Comparison of ENCODE assay signal across 8 cellular contexts in the genomic region with DNA sequence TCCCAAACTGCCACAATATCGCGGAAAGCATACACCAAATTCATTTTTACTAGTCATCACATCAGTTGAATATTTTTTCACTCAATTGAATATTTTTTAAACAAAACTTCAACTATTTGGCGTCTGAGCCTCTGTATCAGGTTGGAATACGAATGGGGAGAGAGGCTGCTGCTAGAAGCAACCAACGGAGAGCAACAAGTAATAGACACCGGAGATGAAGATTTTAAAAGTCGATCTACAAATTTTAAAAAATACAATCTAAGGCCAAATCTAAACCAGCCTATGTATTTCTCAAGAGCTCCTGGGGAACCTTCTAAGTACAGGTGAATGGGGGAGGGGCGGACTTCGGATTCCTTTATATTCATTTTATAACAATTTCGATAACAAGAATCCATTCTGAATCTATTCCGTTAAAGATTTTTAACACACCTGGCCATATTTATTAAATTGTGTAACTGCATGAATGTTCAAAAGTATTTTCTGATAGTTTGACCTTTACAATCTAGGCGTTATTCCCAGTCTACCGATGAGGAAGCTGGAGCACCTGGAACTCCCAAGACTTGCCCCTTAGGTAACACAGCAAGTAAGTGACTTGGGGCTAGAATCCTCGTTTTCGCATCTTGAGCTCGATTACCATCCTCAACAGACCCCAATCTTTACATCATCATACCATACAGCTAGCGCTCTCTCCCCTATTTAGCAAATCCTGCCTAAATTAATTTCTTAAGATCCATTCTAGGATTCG. TPM values are rescaled to one million over a fixed set of nuclear protein-coding genes. Genes with fewer than 3 reads are reported as not detected.
DNase-seq lines count a peak whose midpoint lies in the region; ATAC-seq and TF ChIP-seq lines count a peak whose summit lies in the region.

No MANE protein-coding gene starts in this region.

- peaks cover 18% of the 10 kb centered on the region; the same call in 1 of the 2 replicates for H4K20me1 ChIP-seq in BLaER1

- in situ Hi-C loops in brain microvascular endothelial cell (cut with HindIII; ENCODE audit: low pct_ligation_motif_present, low sequenced_read_pairs): no loop called here

- H3K27me3 ChIP-seq in BLaER1 (no peaks in the 10 kb centered on the region), HL-60 (ENCODE audit: insufficient read depth, poor library complexity, severe bottlenecking) (no peaks in the 10 kb centered on the region), brain microvascular endothelial cell (replicated peaks) (no peaks in the 10 kb centered on the region)

- 0 out of 2 replicates have a peak, but pooled peaks cover 5% of the 10 kb centered on the region for H3K36me3 ChIP-seq in BLaER1
- no peaks in the 10 kb centered on the region for H3K36me3 ChIP-seq in brain microvascular endothelial cell (replicated peaks)
- peaks cover 17% of the 10 kb centered on the region for H3K36me3 ChIP-seq in mesodermal cell (ENCODE audit: control insufficient read depth, insufficient read depth, low read length)

- H3K4me3 ChIP-seq in BLaER1 (peak overlapping the region; percentile 80), HL-60 (replicated peaks; ENCODE audit: insufficient read depth, low read length) (peak overlapping the region; percentile 76), brain microvascular endothelial cell (ENCODE audit: low read depth, low read length) (peak overlapping the region; percentile 90), mesodermal cell (ENCODE audit: extremely low read depth, insufficient read depth, low read length, poor library complexity, severe bottlenecking) (peak overlapping the region; percentile 74)

- DNase-seq in HL-60 (ENCODE audit: low read depth in 1 of 2, low spot score in 1 of 2): no peak
- no peak for DNase-seq in brain microvascular endothelial cell
- no peak for DNase-seq in activated gamma-delta T cell (lab: John Stamatoyannopoulos, UW)
- no peak for DNase-seq in stimulated activated naive CD4-positive, alpha-beta T cell (lab: John Stamatoyannopoulos, UW)
- no peak for DNase-seq in amniotic stem cell (lab: John Stamatoyannopoulos, UW)

- peak overlapping the region; percentile 81 for H3K27ac ChIP-seq in BLaER1
- H3K27ac ChIP-seq in HL-60 (replicated peaks): no peak overlapping the region
- no peak overlapping the region for H3K27ac ChIP-seq in brain microvascular endothelial cell
- H3K27ac ChIP-seq in mesodermal cell (ENCODE audit: low read depth, low read length, severe bottlenecking): peak overlapping the region; percentile 90

- peaks cover 34% of the 10 kb centered on the region for H3K4me1 ChIP-seq in BLaER1
- peaks cover 8% of the 10 kb centered on the region for H3K4me1 ChIP-seq in mesodermal cell (ENCODE audit: control insufficient read depth, insufficient read depth, low read length, poor library complexity, severe bottlenecking)

- TF ChIP-seq CTCF in HL-60 (IDR thresholded peaks at IDR 0.05; ENCODE audit: insufficient read depth, low read length) (no peak), brain microvascular endothelial cell (IDR thresholded peaks at IDR 0.05; ENCODE audit: low read depth, low read length, missing control alignments) (no peak)

- no peak for ATAC-seq in GM19035 (IDR thresholded peaks at IDR 0.05; ENCODE audit: unreplicated experiment)

- H3K9me3 ChIP-seq in BLaER1: no peaks in the 10 kb centered on the region
- H3K9me3 ChIP-seq in mesodermal cell (ENCODE audit: control insufficient read depth, low read length): no peaks in the 10 kb centered on the region

- peak overlapping the region; percentile 83 for H3K9ac ChIP-seq in BLaER1

- 10 to 11% methylated on average over 5 to 8 of the region's 18 CpGs for WGBS in mesodermal cell (ENCODE audit: insufficient coverage in 2 of 2), 2 experiments

- peak overlapping the region; percentile 92 for H3K4me2 ChIP-seq in BLaER1

RNA-seq across cellular contexts. Expression of gene GNPNAT1, which starts 1.2 kb away (rescaled TPM):
- polyA plus RNA-seq in mesodermal cell (2013, experiment 1 of 2): 24.8 TPM
- polyA plus RNA-seq in mesodermal cell (2013, experiment 2 of 2): 24.5 TPM

Comparison
In these comparisons a context has a peak if more than half of its experiments do, and no peak if none do; other contexts are left out.
1. H3K27ac ChIP-seq: peak in BLaER1 (single experiment) and mesodermal cell (single experiment); none in HL-60 (single experiment) and brain microvascular endothelial cell (single experiment).
2. Peak in every context shown above with its lines, with median percentiles within 50 percentile points of each other: H3K4me3 ChIP-seq.